8 cellular contexts compared by ENCODE assay signal in the genomic region with DNA sequence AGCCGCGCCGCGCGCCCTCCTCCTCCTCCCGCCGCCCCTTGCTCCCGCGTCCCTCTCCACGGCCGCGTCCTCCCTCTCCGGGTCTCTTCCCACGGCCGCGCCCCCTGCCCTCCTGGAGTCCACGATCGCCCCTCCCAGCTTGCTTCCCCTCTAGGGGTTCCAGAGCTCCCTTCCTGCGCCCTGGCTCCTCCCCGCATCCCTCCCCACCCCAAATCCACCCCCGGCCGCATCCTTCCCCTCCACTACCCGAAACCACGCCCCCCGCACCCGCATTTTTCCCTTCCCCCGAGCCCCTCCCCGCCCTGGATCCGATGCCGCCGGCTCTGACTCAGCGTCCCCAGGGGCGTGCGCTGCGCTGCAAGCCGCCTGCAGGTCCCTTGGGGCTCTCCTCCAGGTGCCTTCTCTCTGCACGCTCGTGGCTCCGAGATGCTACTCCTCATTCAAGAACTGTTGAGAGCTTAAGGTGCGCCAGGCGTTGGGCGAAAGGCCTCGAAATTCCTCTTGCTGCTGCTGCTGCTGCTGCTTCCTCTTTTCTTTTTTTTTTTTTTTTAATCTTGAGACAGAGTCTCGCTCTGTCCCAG. TPM values are rescaled to one million over a fixed set of nuclear protein-coding genes. Genes with fewer than 3 reads are reported as not detected.
A peak's percentile ranks its signal among the peaks of the same experiment; 100 is the strongest.
DNase-seq lines count a peak whose midpoint lies in the region; ATAC-seq, FAIRE-seq and TF ChIP-seq lines count a peak whose summit lies in the region.

No MANE protein-coding gene starts in this region.

- peak; percentile 65 for FAIRE-seq in GM18507 (lab: Jason Lieb, UNC)

- intact Hi-C loops in head of caudate nucleus (cut with DNase I), result loop anchor here (10.0 kb wide), 1 partner anchor 585 kb away; the partner anchor contains the start of gene BRI3

- peaks cover 0 to 11% of the 10 kb centered on the region in 2 donors for H3K27me3 ChIP-seq in Peyer's patch

- H3K36me3 ChIP-seq in Peyer's patch, result no peaks in the 10 kb centered on the region

- H3K27ac ChIP-seq in Peyer's patch, result no peak overlapping the region

- no peak for TF ChIP-seq CTCF in Peyer's patch (IDR thresholded peaks at IDR 0.05)

- peak; percentile 67 for ATAC-seq in HG03280 (IDR thresholded peaks at IDR 0.05; ENCODE audit: unreplicated experiment)
- ATAC-seq in HG02970 (IDR thresholded peaks at IDR 0.05; ENCODE audit: low FRiP score, unreplicated experiment), result no peak

- H3K9me3 ChIP-seq in Peyer's patch, result no peaks in the 10 kb centered on the region

- DNase-seq in A172 (ENCODE audit: low spot score) (peak; percentile 64), GM18507 (ENCODE audit: extremely low spot score, insufficient read length, low read depth) (peak; percentile 70), Peyer's patch (peak; percentile 49 to 69 (median 52)), head of caudate nucleus (peak; percentile 66 to 96 (median 88)), putamen (ENCODE audit: low spot score) (peak; percentile 81)
- DNase-seq in activated naive CD4-positive, alpha-beta T cell treated with Interleukin-2 at 50 U/mL for 16 hours, result peak; percentile 79

- H3K4me1 ChIP-seq in Peyer's patch, result peaks cover 0 to 13% (median 4%) of the 10 kb centered on the region in 4 donors

- peak overlapping the region; percentile 17 to 52 (median 46) for H3K4me3 ChIP-seq in Peyer's patch

- no peak for TF ChIP-seq POLR2A in Peyer's patch (IDR thresholded peaks at IDR 0.05)

RNA-seq across cellular contexts. Expression of gene TMEM130, which starts 0.3 kb away (rescaled TPM):
- total RNA-seq in A172 (2014; rRNA removed; shearing (Covaris generic)), result 2.0 and 4.1 TPM in 2 replicates
- total RNA-seq in Peyer's patch, result 1 to 10 TPM in 1 of 4 donors, not detected in 3; 1.6 TPM

RNA-seq across cellular contexts. Expression of gene TRRAP, which starts 8.2 kb away (rescaled TPM):
- 11.9 and 12.9 TPM in 2 replicates for total RNA-seq in A172 (2014; rRNA removed; shearing (Covaris generic))
- total RNA-seq in Peyer's patch, result 10 to 100 TPM; 39.2 to 62.3 (median 57.8) TPM
